In genomic region chr11:68942090-68942620, GRCh38 we compare ENCODE assay signal across 1 cellular context.
TF ChIP-seq lines count a peak whose summit lies in the region.

No MANE protein-coding gene starts in this region.

TF ChIP-seq in HepG2, 621 proteins besides CTCF, POLR2A, EP300 and RAD21:
- TF ChIP-seq AGO2 (optimal IDR thresholded peaks at IDR 0.05; ENCODE audit: low read depth, low read length) (peak; percentile 28), ATRX (CRISPR knock-in tag; IDR thresholded peaks at IDR 0.05; ENCODE audit: borderline replicate concordance) (no peak)
